In genomic region chr9:121201045-121201737, GRCh38 we compare ENCODE assay signal across 8 cellular contexts. TPM values are rescaled to one million over a fixed set of nuclear protein-coding genes. Genes with fewer than 3 reads are reported as not detected.
DNase-seq lines count a peak whose midpoint lies in the region; ATAC-seq and TF ChIP-seq lines count a peak whose summit lies in the region.

No MANE protein-coding gene starts in this region.

- H3K27ac Mint-ChIP-seq in nephron, result peak overlapping the region; percentile 84 to 98 (median 98)

- no peaks in the 10 kb centered on the region for H3K9me2 ChIP-seq in Karpas-422 (replicated peaks; ENCODE audit: insufficient read depth, low read length)

- TF ChIP-seq CTCF in nephron (IDR thresholded peaks at IDR 0.05; ENCODE audit: unreplicated experiment in 3 of 3), result no peak

- DNase-seq in COR-L47 (lab: John Stamatoyannopoulos, UW) (peak; percentile 14), Karpas-422 (peak; percentile 72), activated T-cell treated with anti-CD3 and anti-CD28 coated beads for 1 hour (ENCODE audit: low read depth) (peak; percentile 33), substantia nigra (lab: John Stamatoyannopoulos, UW) (peak in 16 of 49 donors; percentile 23 to 76 (median 57)), NCI-H2029 (lab: John Stamatoyannopoulos, UW) (no peak)

- H3K4me3 ChIP-seq in Karpas-422 (ENCODE audit: low read length), result peak overlapping the region; percentile 91

- H4K20me1 ChIP-seq in Karpas-422 (ENCODE audit: insufficient read depth, low read depth, low read length), result peaks cover 43% of the 10 kb centered on the region

- peak overlapping the region; percentile 93 for H3K4me2 ChIP-seq in Karpas-422 (ENCODE audit: low read depth, low read length, poor library complexity, severe bottlenecking)

- peaks cover 8% of the 10 kb centered on the region for H3K36me3 ChIP-seq in Karpas-422 (ENCODE audit: insufficient read depth, low read length)

- H2AFZ ChIP-seq in Karpas-422 (ENCODE audit: low read length), result no peak overlapping the region

- H3K4me3 Mint-ChIP-seq in nephron, result peak overlapping the region; percentile 93 to 97 (median 97)

- H3K36me3 Mint-ChIP-seq in nephron (ENCODE audit: low read depth), result no peaks in the 10 kb centered on the region

- peaks cover 60% of the 10 kb centered on the region for H3K79me2 ChIP-seq in Karpas-422 (ENCODE audit: low read length)

- ATAC-seq in GM21528 (IDR thresholded peaks at IDR 0.05; ENCODE audit: low FRiP score, unreplicated experiment) (peak; percentile 30), esophagus mucosa (peak; percentile 66)

- H3K27ac ChIP-seq in Karpas-422 (ENCODE audit: low read length) (peak overlapping the region; percentile 79), substantia nigra (ENCODE audit: low read depth, low read length, poor library complexity, severe bottlenecking) (peak overlapping the region; percentile 89)

- H3K9me3 Mint-ChIP-seq in nephron, result no peaks in the 10 kb centered on the region

- no peaks in the 10 kb centered on the region for H3K27me3 Mint-ChIP-seq in nephron (ENCODE audit: low read depth)

- peaks cover 68% of the 10 kb centered on the region for H3K4me1 ChIP-seq in Karpas-422 (ENCODE audit: low read length)

- no peaks in the 10 kb centered on the region for H3K27me3 ChIP-seq in Karpas-422 (ENCODE audit: low read length)

- peaks cover 43% of the 10 kb centered on the region for H3K4me1 Mint-ChIP-seq in nephron

- H3K9me3 ChIP-seq in Karpas-422 (ENCODE audit: low read length), result no peaks in the 10 kb centered on the region

- peak overlapping the region; percentile 96 for H3K9ac ChIP-seq in Karpas-422 (ENCODE audit: low read length)

RNA-seq across cellular contexts. Expression of gene RAB14, which starts 0.5 kb away (rescaled TPM):
- 17.4 and 49.5 TPM in 2 replicates for total RNA-seq in Karpas-422 (2014; rRNA removed; shearing (Covaris generic); ENCODE audit: low replicate concordance)
- 87.2 TPM for total RNA-seq in esophagus mucosa
